ENCODE assay signal across 27 cellular contexts in genomic region chr16:21169249-21169981, GRCh38. TPM values are rescaled to one million over a fixed set of nuclear protein-coding genes. Genes with fewer than 3 reads are reported as not detected.
DNase-seq lines count a peak whose midpoint lies in the region; ATAC-seq, FAIRE-seq and TF ChIP-seq lines count a peak whose summit lies in the region.
"Had no signal": no experiment of that assay in that cellular context is flagged by ENCODE, and none has a peak within 500 bp of the region (broad histone marks: within the 10 kb centered on the region; RNA-seq: fewer than 3 reads in every experiment).

No MANE protein-coding gene starts in this region.

- intact Hi-C loops in K562 (cut with micrococcal nuclease) (no loop called here), head of caudate nucleus (cut with DNase I) (no loop called here)

- TF ChIP-seq POLR2A in K562 (conservative IDR thresholded peaks at IDR 0.05) (no peak), gastroesophageal sphincter (IDR thresholded peaks at IDR 0.05) (no peak)

- peak; percentile 60; the same call in 1 of the 3 replicates for ATAC-seq in K562
- ATAC-seq in gastroesophageal sphincter, result no peak
- no peak for ATAC-seq in HG03280 (IDR thresholded peaks at IDR 0.05; ENCODE audit: unreplicated experiment)
- no peak for ATAC-seq in HG02870 (IDR thresholded peaks at IDR 0.05; ENCODE audit: unreplicated experiment)
- ATAC-seq: left cardiac atrium, SK-N-SH treated with all-trans-retinoic acid at 6 μM for 48 hours had no signal

- FAIRE-seq in K562 (lab: Jason Lieb, UNC), result peak; percentile 74
- FAIRE-seq: GM18507 had no signal

- BruUV-seq in K562 (replicated peaks; lab: Mats Ljungman, UMichigan), result no TSS peak

- no peak overlapping the region for H3K4me3 ChIP-seq in K562
- H3K4me3 ChIP-seq in gastroesophageal sphincter, result no peak overlapping the region
- H3K4me3 ChIP-seq: stomach had no signal

- H3K36me3 ChIP-seq in K562 (ENCODE audit: control insufficient read depth, insufficient read depth, low read length) (peaks cover 26% of the 10 kb centered on the region), gastroesophageal sphincter (peaks cover 0 to 83% of the 10 kb centered on the region in 2 donors)

- no peak for TF ChIP-seq RAD21 in K562 (CRISPR knock-in tag; conservative IDR thresholded peaks at IDR 0.05 in 1 of 2, IDR thresholded peaks at IDR 0.05 in 1 of 2)

- in situ Hi-C loops in KBM-7 (cut with MboI; ENCODE audit: low pct_unique_long_range_greater_than_20kb, low sequenced_read_pairs), result no loop called here
- in situ Hi-C loops in K562 (cut with MboI), result no loop called here

- H3K79me2 ChIP-seq in K562 (ENCODE audit: control insufficient read depth, insufficient read depth, low read length), result no peaks in the 10 kb centered on the region

- no peak overlapping the region for H2AFZ ChIP-seq in K562 (ENCODE audit: low read depth, low read length)

- TF ChIP-seq CTCF in K562 (IDR thresholded peaks at IDR 0.05 in 2 of 3, conservative IDR thresholded peaks at IDR 0.05 in 1 of 3; ENCODE audit: insufficient read depth in 2 of 3, low read depth in 1 of 3, low read length in 3 of 3), result no peak
- TF ChIP-seq CTCF in gastroesophageal sphincter (IDR thresholded peaks at IDR 0.05), result no peak

- H3K27me3 ChIP-seq in K562 (ENCODE audit: control insufficient read depth in 2 of 2, insufficient read depth in 2 of 2, low read length in 2 of 2) (no peaks in the 10 kb centered on the region), gastroesophageal sphincter (no peaks in the 10 kb centered on the region)
- H3K27me3 ChIP-seq: stomach had no signal

- POLR2A ChIA-PET in K562 (lab: Yijun Ruan, JAX), result interaction anchor here (0.6 to 1.4 kb wide), 3 partner anchors 175 to 546 kb away, joined by 3 read pairs; no protein-coding TSS in a partner anchor

- CTCF ChIA-PET in K562 (lab: Yijun Ruan, JAX; ENCODE audit: low intra/inter-chr PET ratio), result no interaction called here

- H3K4me2 ChIP-seq in K562 (ENCODE audit: insufficient read depth, low read length), result no peak overlapping the region; the same call in 1 of the 2 replicates

- TF ChIP-seq EP300 in K562 (IDR thresholded peaks at IDR 0.05; ENCODE audit: low read length) (no peak), gastroesophageal sphincter (IDR thresholded peaks at IDR 0.05) (no peak)

- 50% methylated on average over 5 of the region's 5 CpGs for WGBS in K562 (ENCODE audit: insufficient coverage, low coverage, missing lambda C conversion rate)
- 89 to 100% methylated on average over 3 to 4 of the region's 5 CpGs for WGBS in gastroesophageal sphincter (ENCODE audit: low coverage in 1 of 2), 2 donors

- H3K9ac ChIP-seq in K562 (ENCODE audit: insufficient read depth in 1 of 2, low read depth in 2 of 2, low read length in 2 of 2), result no peak overlapping the region

- H3K4me1 ChIP-seq in K562 (replicated peaks in 1 of 2; ENCODE audit: control insufficient read depth in 2 of 2, insufficient read depth in 2 of 2, low read length in 2 of 2) (peaks cover 0 to 7% of the 10 kb centered on the region in 2 experiments; a peak in 2 of 5 replicates), gastroesophageal sphincter (peaks cover 0 to 41% (median 4%) of the 10 kb centered on the region in 3 donors)

- peak; percentile 62 for DNase-seq in EL
- peak; percentile 29 for DNase-seq in KBM-7
- peak in 3 of 4 experiments; percentile 24 to 54 (median 44) for DNase-seq in K562 (ENCODE audit: extremely low read depth in 1 of 4, low spot score in 3 of 4)
- peak; percentile 67 for DNase-seq in iris pigment epithelial cell (ENCODE audit: low read depth)
- no peak for DNase-seq in head of caudate nucleus
- DNase-seq: activated CD4-positive, alpha-beta T cell treated with anti-CD3 and anti-CD28 coated beads for 4 hours; activated CD8-positive, alpha-beta memory T cell treated with anti-CD3 and anti-CD28 coated beads, Interleukin-2, amount 50 U/mL, for 48 hours; activated effector memory CD4-positive, alpha-beta T cell treated with Interleukin-2 at 50 U/mL for 16 hours; anterior cingulate cortex; endodermal cell; foreskin melanocyte; GOT3; left cardiac atrium; midbrain; MM.1S; NCI-H1930; nephron progenitor cell; posterior cingulate gyrus; RPMI8226; stimulated activated CD4-positive, alpha-beta T cell treated with anti-CD3 and anti-CD28 coated beads, Interleukin-2, amount 100 ng/mL, for 24 hours; stomach had no signal

- peaks cover 3% of the 10 kb centered on the region for H3K9me1 ChIP-seq in K562 (ENCODE audit: control insufficient read depth, insufficient read depth, low read length)

- H3K27ac ChIP-seq in K562 (ENCODE audit: extremely low read depth, low read depth, low read length), result no peak overlapping the region
- no peak overlapping the region for H3K27ac ChIP-seq in gastroesophageal sphincter

- H4K20me1 ChIP-seq in K562 (replicated peaks; ENCODE audit: control insufficient read depth, insufficient read depth, low read length), result no peaks in the 10 kb centered on the region

- no peaks in the 10 kb centered on the region for H3K9me3 ChIP-seq in K562 (replicated peaks; ENCODE audit: control insufficient read depth, insufficient read depth, low read depth, low read length)
- no peaks in the 10 kb centered on the region for H3K9me3 ChIP-seq in gastroesophageal sphincter
- H3K9me3 ChIP-seq: stomach had no signal

TF ChIP-seq in K562, 482 proteins besides CTCF, POLR2A, EP300 and RAD21 (continues in another document):
- TF ChIP-seq HDAC1 (IDR thresholded peaks at IDR 0.05), result no peak
- TF ChIP-seq NFE2L1 (tag; IDR thresholded peaks at IDR 0.05; ENCODE audit: borderline replicate concordance, low read depth), result no peak
- TF ChIP-seq TAF15 (IDR thresholded peaks at IDR 0.05; ENCODE audit: low read depth, low read length), result no peak
- TF ChIP-seq JUND (IDR thresholded peaks at IDR 0.05; ENCODE audit: borderline replicate concordance, low read depth, low read length), result peak; percentile 79
- TF ChIP-seq JUND (tag; IDR thresholded peaks at IDR 0.05; ENCODE audit: borderline replicate concordance, low read depth, low read length), result peak; percentile 65; the same call in 1 of the 3 replicates

RNA-seq across cellular contexts. Expression of gene LDAF1, which starts 10.9 kb away (rescaled TPM):
- total RNA-seq in K562 (2011; cell fraction: chromatin; rRNA removed; ENCODE audit: low replicate concordance), result 9.6 and 10.6 TPM in 2 replicates
- 17.2 and 17.6 TPM in 2 replicates for total RNA-seq in K562 (2011; cell fraction: nucleolus; rRNA removed)
- total RNA-seq in K562 (2011; cell fraction: nucleoplasm; rRNA removed), result 11.7 and 12.3 TPM in 2 replicates
- 7.3 and 9.3 TPM in 2 replicates for total RNA-seq in K562 (2014; rRNA removed)
- 12.6 and 15.3 TPM in 2 replicates for total RNA-seq in K562 (2014; rRNA removed; fragmentation: Illumina TruSeq; extraction: Trizol)
- total RNA-seq in K562 (2015; rRNA removed; fragmentation: Illumina TruSeq; extraction: Trizol), result 7.0 and 7.4 TPM in 2 replicates
- 11.8 and 13.1 TPM in 2 replicates for total RNA-seq in K562 (2021)
- 10.4 and 15.0 TPM in 2 replicates for polyA plus RNA-seq in K562 (2011; rRNA removed)
- 12.6 and 17.0 TPM in 2 replicates for polyA plus RNA-seq in K562 (2011; cell fraction: cytosol; rRNA removed)
- 4.7 and 8.8 TPM in 2 replicates for polyA plus RNA-seq in K562 (2011; cell fraction: nucleus; rRNA removed)
- polyA plus RNA-seq in K562 (2012), result 11.8 and 19.0 TPM in 2 replicates
- 11.9 and 12.5 TPM in 2 replicates for polyA plus RNA-seq in K562 (2014; fragmentation: Illumina TruSeq; extraction: Trizol)
- 10 to 100 TPM; 13.7 to 20.1 TPM for polyA plus RNA-seq in K562 (2014; fragmentation: Nextera tagmentation; extraction: Ambion mirVana)
- polyA plus RNA-seq in K562 (2014; rRNA removed), result 7.5 and 7.7 TPM in 2 replicates
- 20.8 and 21.2 TPM in 2 replicates for polyA minus RNA-seq in K562 (2011; rRNA and poly(A)+ RNA removed)
- 11.4 and 11.6 TPM in 2 replicates for polyA minus RNA-seq in K562 (2011; cell fraction: cytosol; rRNA and poly(A)+ RNA removed)
- 6.6 and 9.1 TPM in 2 replicates for polyA minus RNA-seq in K562 (2011; cell fraction: nucleus; rRNA and poly(A)+ RNA removed)
- 100 to 1,000 TPM; 126 to 170 (median 143) TPM for total RNA-seq in gastroesophageal sphincter

RNA-seq across cellular contexts. Expression of gene DNAH3, which starts 18.8 kb away (rescaled TPM):
- total RNA-seq in K562 (2011; cell fraction: chromatin; rRNA removed; ENCODE audit: low replicate concordance), result 0.49 and 1.1 TPM in 2 replicates
- total RNA-seq in K562 (2011; cell fraction: nucleolus; rRNA removed), result 0.26 and 0.50 TPM in 2 replicates
- 0.22 and 0.31 TPM in 2 replicates for total RNA-seq in K562 (2011; cell fraction: nucleoplasm; rRNA removed)
- 0.12 and 0.50 TPM in 2 replicates for total RNA-seq in K562 (2014; rRNA removed)
- total RNA-seq in K562 (2014; rRNA removed; fragmentation: Illumina TruSeq; extraction: Trizol), result 0.38 and 0.44 TPM in 2 replicates
- total RNA-seq in K562 (2015; rRNA removed; fragmentation: Illumina TruSeq; extraction: Trizol), result 0.40 and 0.45 TPM in 2 replicates
- total RNA-seq in K562 (2021), result 0.33 and 0.49 TPM in 2 replicates
- polyA plus RNA-seq in K562 (2011; rRNA removed), result 0.14 and 0.32 TPM in 2 replicates
- 0.12 and 0.15 TPM in 2 replicates for polyA plus RNA-seq in K562 (2011; cell fraction: cytosol; rRNA removed)
- polyA plus RNA-seq in K562 (2011; cell fraction: nucleus; rRNA removed), result 0.37 and 0.94 TPM in 2 replicates
- 0.47 and 1.4 TPM in 2 replicates for polyA plus RNA-seq in K562 (2012)
- polyA plus RNA-seq in K562 (2014; fragmentation: Illumina TruSeq; extraction: Trizol), result 0.36 and 0.39 TPM in 2 replicates
- polyA plus RNA-seq in K562 (2014; fragmentation: Nextera tagmentation; extraction: Ambion mirVana), result under 1 TPM; 0.65 to 0.84 TPM
- polyA plus RNA-seq in K562 (2014; rRNA removed), result 0.53 and 0.94 TPM in 2 replicates
- 0.30 and 0.63 TPM in 2 replicates for polyA minus RNA-seq in K562 (2011; rRNA and poly(A)+ RNA removed)
- polyA minus RNA-seq in K562 (2011; cell fraction: cytosol; rRNA and poly(A)+ RNA removed), result not detected in 2 replicates
- polyA minus RNA-seq in K562 (2011; cell fraction: nucleus; rRNA and poly(A)+ RNA removed), result 0.22 and 0.40 TPM in 2 replicates
- total RNA-seq in gastroesophageal sphincter, result under 1 TPM in 2 of 4 donors, not detected in 2; 0.13 to 0.15 TPM

RNA-seq across cellular contexts. Expression of gene ZP2, which starts 42.0 kb away (rescaled TPM):
- total RNA-seq in K562 (2011; cell fraction: chromatin; rRNA removed; ENCODE audit: low replicate concordance), result not detected in 2 replicates
- not detected in 2 replicates for total RNA-seq in K562 (2011; cell fraction: nucleolus; rRNA removed)
- not detected in 2 replicates for total RNA-seq in K562 (2011; cell fraction: nucleoplasm; rRNA removed)
- not detected in 2 replicates for total RNA-seq in K562 (2014; rRNA removed)
- not detected in 2 replicates for total RNA-seq in K562 (2014; rRNA removed; fragmentation: Illumina TruSeq; extraction: Trizol)
- not detected in 2 replicates for total RNA-seq in K562 (2015; rRNA removed; fragmentation: Illumina TruSeq; extraction: Trizol)
- total RNA-seq in K562 (2021), result not detected in 2 replicates
- polyA plus RNA-seq in K562 (2011; rRNA removed), result not detected in 2 replicates
- not detected in 2 replicates for polyA plus RNA-seq in K562 (2011; cell fraction: cytosol; rRNA removed)
- polyA plus RNA-seq in K562 (2011; cell fraction: nucleus; rRNA removed), result not detected in 2 replicates
- not detected in 2 replicates for polyA plus RNA-seq in K562 (2012)
- polyA plus RNA-seq in K562 (2014; fragmentation: Illumina TruSeq; extraction: Trizol), result not detected in 2 replicates
- polyA plus RNA-seq in K562 (2014; fragmentation: Nextera tagmentation; extraction: Ambion mirVana), result not detected
- polyA plus RNA-seq in K562 (2014; rRNA removed), result not detected in 2 replicates
- polyA minus RNA-seq in K562 (2011; rRNA and poly(A)+ RNA removed), result not detected in 2 replicates
- polyA minus RNA-seq in K562 (2011; cell fraction: cytosol; rRNA and poly(A)+ RNA removed), result not detected in 2 replicates
- not detected in 2 replicates for polyA minus RNA-seq in K562 (2011; cell fraction: nucleus; rRNA and poly(A)+ RNA removed)
- total RNA-seq in gastroesophageal sphincter, result not detected
- total RNA-seq: Daoy, endodermal cell, left cardiac atrium had no signal

Comparison
In these comparisons a context has a peak if more than half of its experiments do, and no peak if none do; other contexts are left out.
1. DNase-seq: peak in EL (single experiment), KBM-7 (single experiment), K562 (3 of 4) and iris pigment epithelial cell (single experiment); none in head of caudate nucleus (0 of 42).
2. RNA of gene LDAF1, which starts 10.9 kb away (total RNA-seq): 126 to 170 TPM in gastroesophageal sphincter; 7.0 to 17.6 TPM in K562; every median in the first group is over 4 times any median in the second.